In the genomic region with DNA sequence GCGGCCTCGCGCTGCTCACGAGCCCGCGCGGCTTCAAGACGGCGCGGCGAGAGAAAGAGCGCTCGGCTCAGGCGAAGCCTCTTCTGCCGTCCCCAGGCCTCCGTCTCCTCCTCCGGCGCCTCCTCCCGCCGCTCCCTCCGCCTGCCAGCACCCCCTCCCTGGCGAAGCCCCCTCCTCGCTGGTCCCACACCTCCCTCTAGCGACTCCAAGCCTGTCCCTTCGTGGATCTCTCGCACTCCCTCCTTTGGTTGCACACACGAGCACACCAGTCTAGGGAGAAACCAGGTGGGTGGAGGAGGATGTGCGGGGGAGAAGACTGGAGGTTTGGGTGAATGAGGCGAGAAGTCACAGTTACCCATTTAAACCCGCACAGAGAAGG, we compare ENCODE assay signal across 8 cellular contexts.
DNase-seq lines count a peak whose midpoint lies in the region; ATAC-seq and TF ChIP-seq lines count a peak whose summit lies in the region.

A gene (minus strand): TSS at position 57 of the 379 bp plus-strand sequence. CDS start 670 bp downstream, outside the sequence.

- DNase-seq in AG04449 (ENCODE audit: low read depth, low spot score) (no peak), NCI-H2227 (lab: John Stamatoyannopoulos, UW; ENCODE audit: unreplicated experiment) (peak; percentile 83), choroid plexus epithelial cell (ENCODE audit: low read depth) (peak; percentile 95), kidney glomerular epithelial cell (lab: John Stamatoyannopoulos, UW) (peak; percentile 86)
- peak; percentile 81 to 82 for DNase-seq in stimulated activated CD4-positive, alpha-beta T cell treated with anti-CD3 and anti-CD28 coated beads, Interleukin-15, amount 100 ng/mL, for 48 hours (ENCODE audit: low read depth in 2 of 2)

- TF ChIP-seq CTCF in AG04449 (IDR thresholded peaks at IDR 0.05; ENCODE audit: insufficient read depth, low read length, missing control alignments) (peak; percentile 82), choroid plexus epithelial cell (conservative IDR thresholded peaks at IDR 0.05; ENCODE audit: low read depth, low read length) (peak; percentile 82)

- peak within 1 kb of the TSS; percentile 90 for H3K4me3 ChIP-seq in AG04449 (ENCODE audit: low read depth, low read length)
- H3K4me3 ChIP-seq in choroid plexus epithelial cell (ENCODE audit: low read depth, low read length), result peak within 1 kb of the TSS; percentile 83

- POLR2A ChIA-PET in AG04449 (lab: Yijun Ruan, JAX), result interaction anchor here (0.9 kb wide), 1 partner anchor 194 kb away, joined by 3 read pairs; no protein-coding TSS in a partner anchor

- ATAC-seq in GM18861 (IDR thresholded peaks at IDR 0.05; ENCODE audit: unreplicated experiment) (peak; percentile 36), HG03108 (IDR thresholded peaks at IDR 0.05; ENCODE audit: unreplicated experiment) (peak; percentile 43)
- ATAC-seq in activated CD4-positive, CD25-positive, alpha-beta regulatory T cell treated with anti-CD3 and anti-CD28 coated beads, Interleukin-2, amount 50 U/mL, for 24 hours, result peak; percentile 44 to 50

- CTCF ChIA-PET in AG04449 (lab: Yijun Ruan, JAX), result interaction anchor here (0.9 to 1.8 kb wide), 3 partner anchors 214 to 419 kb away, joined by 3 to 12 read pairs (median 3); no protein-coding TSS in a partner anchor
